Comparison of ENCODE assay signal across 8 cellular contexts in genomic region chr1:234606731-234607090, GRCh38. TPM values are rescaled to one million over a fixed set of nuclear protein-coding genes. Genes with fewer than 3 reads are reported as not detected.
DNase-seq lines count a peak whose midpoint lies in the region; ATAC-seq, FAIRE-seq and TF ChIP-seq lines count a peak whose summit lies in the region.

No MANE protein-coding gene starts in this region.

- peak overlapping the region; percentile 95 for H3K4me3 Mint-ChIP-seq in activated T-cell treated with anti-CD3 and anti-CD28 coated beads, Interleukin-2, amount 50 U/mL, for 4 hours

- H3K9me3 Mint-ChIP-seq in activated T-cell treated with anti-CD3 and anti-CD28 coated beads, Interleukin-2, amount 50 U/mL, for 4 hours: no peaks in the 10 kb centered on the region

- in situ Hi-C loops in HepG2 (cut with HindIII; ENCODE audit: extremely low pct_ligation_motif_present, low pct_unique_long_range_greater_than_20kb): no loop called here

- WGBS in HepG2 (ENCODE audit: low lambda C conversion rate): 1% methylated on average over 4 of the region's 4 CpGs
- 3% methylated on average over 4 of the region's 4 CpGs for WGBS in thyroid gland, 2 donors

- no TSS peak for BruUV-seq in HepG2 (replicated peaks; lab: Mats Ljungman, UMichigan)

- no peaks in the 10 kb centered on the region for H3K9me3 ChIP-seq in adipocyte (ENCODE audit: control insufficient read depth, low read length)
- no peaks in the 10 kb centered on the region for H3K9me3 ChIP-seq in HepG2 (ENCODE audit: low read length)
- H3K9me3 ChIP-seq in thyroid gland: no peaks in the 10 kb centered on the region

- no peak overlapping the region for H2AFZ ChIP-seq in HepG2 (ENCODE audit: low read length)

- no peak for TF ChIP-seq RAD21 in HepG2 (CRISPR knock-in tag; IDR thresholded peaks at IDR 0.05)

- no peak for TF ChIP-seq CTCF in HepG2 (CRISPR knock-in tag; IDR thresholded peaks at IDR 0.05)
- no peak for TF ChIP-seq CTCF in thyroid gland (IDR thresholded peaks at IDR 0.05)

- H3K4me2 ChIP-seq in HepG2 (ENCODE audit: low read depth, low read length): peak overlapping the region; percentile 85

- H3K79me2 ChIP-seq in HepG2 (ENCODE audit: insufficient read depth, low read length): peaks cover 73% of the 10 kb centered on the region

- POLR2A ChIA-PET in HepG2 (lab: Yijun Ruan, JAX): interaction anchor here (0.6 to 4.5 kb wide), 16 partner anchors 10 to 467 kb away, joined by 3 to 190 read pairs (median 4); no protein-coding TSS in a partner anchor

- H3K9ac ChIP-seq in adipocyte (ENCODE audit: low read length): peak overlapping the region; percentile 96
- peak overlapping the region; percentile 97 for H3K9ac ChIP-seq in HepG2 (ENCODE audit: insufficient read depth, low read depth, low read length)

- no peak for ATAC-seq in activated T-cell treated with anti-CD3 and anti-CD28 coated beads, Interleukin-2, amount 50 U/mL, for 4 hours
- ATAC-seq in HepG2 (no peak), GM19397 (IDR thresholded peaks at IDR 0.05; ENCODE audit: unreplicated experiment) (no peak)

- H3K27me3 ChIP-seq in adipocyte (replicated peaks; ENCODE audit: control insufficient read depth, insufficient read depth, low read length) (no peaks in the 10 kb centered on the region), HepG2 (ENCODE audit: control insufficient read depth in 1 of 2, insufficient read depth in 2 of 2, low read length in 2 of 2) (no peaks in the 10 kb centered on the region; a peak in 2 of 5 replicates), thyroid gland (no peaks in the 10 kb centered on the region)

- peaks cover 43% of the 10 kb centered on the region for H3K36me3 Mint-ChIP-seq in activated T-cell treated with anti-CD3 and anti-CD28 coated beads, Interleukin-2, amount 50 U/mL, for 4 hours (ENCODE audit: insufficient read depth)

- DNase-seq in activated T-cell treated with anti-CD3 and anti-CD28 coated beads, Interleukin-2, amount 50 U/mL, for 4 hours: no peak
- DNase-seq in activated T-cell treated with anti-CD3 and anti-CD28 coated beads for 4 hours (no peak), adipocyte (ENCODE audit: low read depth) (no peak), HepG2 (ENCODE audit: low spot score) (no peak), thyroid gland (no peak), epidermal melanocyte (ENCODE audit: insufficient read length, low spot score) (no peak)
- DNase-seq in activated effector memory CD4-positive, alpha-beta T cell treated with Interleukin-2 at 50 U/mL for 16 hours: no peak

- peaks cover 9% of the 10 kb centered on the region; the same call in 1 of the 2 replicates for H4K20me1 ChIP-seq in HepG2 (ENCODE audit: insufficient read depth, low read length)

- H3K36me3 ChIP-seq in adipocyte (ENCODE audit: control insufficient read depth, insufficient read depth, low read length, severe bottlenecking) (peaks cover 57% of the 10 kb centered on the region), HepG2 (replicated peaks in 1 of 2; ENCODE audit: control insufficient read depth in 1 of 2, insufficient read depth in 2 of 2, low read length in 2 of 2) (peaks cover 5 to 13% of the 10 kb centered on the region in 2 experiments), thyroid gland (peaks cover 18 to 27% of the 10 kb centered on the region in 2 donors)

- H3K4me3 ChIP-seq in adipocyte (ENCODE audit: low read length) (peak overlapping the region; percentile 90), HepG2 (replicated peaks in 1 of 3; ENCODE audit: insufficient read depth in 1 of 3, low read depth in 2 of 3, low read length in 3 of 3) (peak overlapping the region; percentile 87 to 91 (median 89)), thyroid gland (replicated peaks in 1 of 3) (peak overlapping the region in 2 of 3 donors; percentile 28 to 88)

- H3K4me1 Mint-ChIP-seq in activated T-cell treated with anti-CD3 and anti-CD28 coated beads, Interleukin-2, amount 50 U/mL, for 4 hours (ENCODE audit: low read depth): peaks cover 59% of the 10 kb centered on the region

- CTCF ChIA-PET in HepG2 (lab: Yijun Ruan, JAX; ENCODE audit: low intra/inter-chr PET ratio, low total read pairs): no interaction called here

- H3K27ac ChIP-seq in HepG2 (ENCODE audit: extremely low read length, insufficient read depth, low read length) (peak overlapping the region; percentile 100), thyroid gland (peak overlapping the region; percentile 99 to 100 (median 100))

- TF ChIP-seq POLR2A in HepG2 (IDR thresholded peaks at IDR 0.05; ENCODE audit: insufficient read depth in 1 of 2, low read depth in 2 of 2, low read length in 2 of 2) (no peak), thyroid gland (IDR thresholded peaks at IDR 0.05) (no peak)

- peaks cover 37% of the 10 kb centered on the region for H3K4me1 ChIP-seq in adipocyte (ENCODE audit: control insufficient read depth, insufficient read depth, low read length)
- peaks cover 22% of the 10 kb centered on the region for H3K4me1 ChIP-seq in HepG2 (ENCODE audit: insufficient read depth, low read length)
- peaks cover 26 to 31% of the 10 kb centered on the region in 2 donors for H3K4me1 ChIP-seq in thyroid gland

- no peaks in the 10 kb centered on the region for H3K27me3 Mint-ChIP-seq in activated T-cell treated with anti-CD3 and anti-CD28 coated beads, Interleukin-2, amount 50 U/mL, for 4 hours (ENCODE audit: low read depth)

- no peak for FAIRE-seq in HepG2 (lab: Jason Lieb, UNC)

- no peak for TF ChIP-seq EP300 in HepG2 (IDR thresholded peaks at IDR 0.05; ENCODE audit: low read depth in 2 of 2, low read length in 2 of 2)
- TF ChIP-seq EP300 in HepG2 (CRISPR knock-in tag; IDR thresholded peaks at IDR 0.05; ENCODE audit: borderline replicate concordance): no peak

- intact Hi-C loops in HepG2 (cut with micrococcal nuclease; ENCODE audit: unreplicated experiment): loop anchor here (10.0 kb wide), 1 partner anchor 208 kb away; no protein-coding TSS in a partner anchor
- intact Hi-C loops in thyroid gland (cut with DNase I): loop anchor here (5.0 kb wide), 3 partner anchors 69 to 316 kb away; no protein-coding TSS in a partner anchor

TF ChIP-seq in HepG2, 621 proteins besides CTCF, POLR2A, EP300 and RAD21:
- TF ChIP-seq HDAC6 (IDR thresholded peaks at IDR 0.05; ENCODE audit: low read depth, low read length) (peak; percentile 78), RXRA (CRISPR knock-in tag; IDR thresholded peaks at IDR 0.05) (no peak), ZNF670 (CRISPR knock-in tag; IDR thresholded peaks at IDR 0.05; ENCODE audit: borderline replicate concordance) (peak; percentile 39; the same call in 1 of the 2 replicates), ZNF747 (CRISPR knock-in tag; IDR thresholded peaks at IDR 0.05; ENCODE audit: borderline replicate concordance) (0 out of 2 replicates have a peak, but pooled peaks have one; percentile 0), ZSCAN30 (CRISPR knock-in tag; IDR thresholded peaks at IDR 0.05) (0 out of 2 replicates have a peak, but pooled peaks have one; percentile 71), YEATS4 (CRISPR knock-in tag; IDR thresholded peaks at IDR 0.05; ENCODE audit: borderline replicate concordance) (0 out of 2 replicates have a peak, but pooled peaks have one; percentile 6), HNRNPH1 (optimal IDR thresholded peaks at IDR 0.05; ENCODE audit: low read depth, low read length) (no peak), PRMT3 (CRISPR knock-in tag; IDR thresholded peaks at IDR 0.05; ENCODE audit: borderline replicate concordance, low read depth) (no peak), ZNF263 (CRISPR knock-in tag; IDR thresholded peaks at IDR 0.05) (no peak), TOE1 (CRISPR knock-in tag; IDR thresholded peaks at IDR 0.05) (no peak), HMGXB4 (CRISPR knock-in tag; IDR thresholded peaks at IDR 0.05; ENCODE audit: borderline replicate concordance in 1 of 2, low read depth in 1 of 2) (peak in 1 of 2 experiments; percentile 14; a peak in 1 of 4 replicates), ZNF619 (CRISPR knock-in tag; IDR thresholded peaks at IDR 0.05) (no peak)

RNA-seq across cellular contexts. Expression of gene IRF2BP2, which starts 3.3 kb away (rescaled TPM):
- total RNA-seq in activated T-cell treated with anti-CD3 and anti-CD28 coated beads, Interleukin-2, amount 50 U/mL, for 4 hours: 10 to 100 TPM; 69.3 to 86.1 (median 75.2) TPM
- total RNA-seq in HepG2 (2016; rRNA removed; fragmentation: Illumina TruSeq; extraction: Trizol) (127 and 147 TPM in 2 replicates), thyroid gland (100 to 1,000 TPM; 106 to 125 (median 115) TPM)
- total RNA-seq in HepG2 (2016; cell fraction: cytosol; rRNA removed; fragmentation: Illumina TruSeq; extraction: Trizol; ENCODE audit: low read depth): 25.1 and 26.8 TPM in 2 replicates
- 104 and 154 TPM in 2 replicates for total RNA-seq in HepG2 (2016; cell fraction: insoluble cytoplasmic fraction; rRNA removed; fragmentation: Illumina TruSeq; extraction: Trizol)
- total RNA-seq in HepG2 (2016; cell fraction: membrane; rRNA removed; fragmentation: Illumina TruSeq; extraction: Trizol): 85.2 and 85.5 TPM in 2 replicates
- total RNA-seq in HepG2 (2016; cell fraction: nucleus; rRNA removed; fragmentation: Illumina TruSeq; extraction: Trizol): 132 and 141 TPM in 2 replicates
- 140 and 180 TPM in 2 replicates for polyA plus RNA-seq in HepG2 (2011; rRNA removed)
- 82.1 and 111 TPM in 2 replicates for polyA plus RNA-seq in HepG2 (2011; cell fraction: cytosol; rRNA removed)
- polyA plus RNA-seq in HepG2 (2011; cell fraction: nucleus; rRNA removed): 491 and 557 TPM in 2 replicates
- 136 and 153 TPM in 2 replicates for polyA plus RNA-seq in HepG2 (2012)
- 22.4 and 23.1 TPM in 2 replicates for polyA plus RNA-seq in HepG2 (2016; cell fraction: cytosol; fragmentation: Illumina TruSeq; extraction: Trizol; ENCODE audit: low read depth)
- polyA plus RNA-seq in HepG2 (2016; cell fraction: insoluble cytoplasmic fraction; fragmentation: Illumina TruSeq; extraction: Trizol; ENCODE audit: low read depth): 127 and 168 TPM in 2 replicates
- 58.5 and 65.6 TPM in 2 replicates for polyA plus RNA-seq in HepG2 (2016; cell fraction: membrane; fragmentation: Illumina TruSeq; extraction: Trizol; ENCODE audit: low read depth)
- polyA plus RNA-seq in HepG2 (2016; cell fraction: nucleus; fragmentation: Illumina TruSeq; extraction: Trizol; ENCODE audit: insufficient read depth, low read depth): 293 and 322 TPM in 2 replicates
- 43.4 and 196 TPM in 2 replicates for polyA minus RNA-seq in HepG2 (2011; rRNA and poly(A)+ RNA removed; ENCODE audit: low replicate concordance)
- polyA minus RNA-seq in HepG2 (2011; cell fraction: cytosol; rRNA and poly(A)+ RNA removed): 155 and 170 TPM in 2 replicates
- 115 and 118 TPM in 2 replicates for polyA minus RNA-seq in HepG2 (2011; cell fraction: nucleus; rRNA and poly(A)+ RNA removed)
